ENCODE assay signal across 1 cellular context in the genomic region with DNA sequence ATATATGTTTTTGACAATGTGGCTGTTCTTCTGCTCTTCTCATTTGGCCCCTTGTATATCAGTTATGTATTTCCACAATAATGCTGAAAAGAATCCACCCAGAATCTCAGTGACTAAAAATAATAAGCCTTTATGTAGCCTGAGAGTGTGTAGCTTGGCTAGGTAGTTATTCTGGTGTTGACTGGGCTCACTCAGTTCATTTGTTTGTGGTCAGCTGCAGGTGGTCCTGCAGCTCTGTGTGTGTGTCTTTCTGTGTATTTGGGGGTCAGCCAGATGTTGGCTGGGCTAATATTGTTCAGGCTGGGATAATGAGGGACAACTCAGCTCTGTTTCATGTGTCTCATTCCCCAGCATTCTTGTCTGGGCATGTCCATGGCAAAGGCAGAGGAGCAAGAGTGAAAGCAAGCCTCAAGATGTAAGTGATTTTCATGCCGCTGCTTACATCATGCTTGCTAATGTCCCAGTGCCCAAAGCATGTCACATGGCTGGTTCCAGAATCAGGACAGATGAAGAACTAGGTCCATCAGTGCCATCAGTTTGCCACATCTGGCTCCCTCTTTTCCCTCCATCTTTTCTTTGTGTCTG.
TF ChIP-seq lines count a peak whose summit lies in the region.

No MANE protein-coding gene starts in this region.

TF ChIP-seq in H1, 55 proteins besides CTCF, POLR2A, EP300 and RAD21 (continued from another document):
- TF ChIP-seq, protein P1, sequence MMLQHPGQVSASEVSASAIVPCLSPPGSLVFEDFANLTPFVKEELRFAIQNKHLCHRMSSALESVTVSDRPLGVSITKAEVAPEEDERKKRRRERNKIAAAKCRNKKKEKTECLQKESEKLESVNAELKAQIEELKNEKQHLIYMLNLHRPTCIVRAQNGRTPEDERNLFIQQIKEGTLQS (IDR thresholded peaks at IDR 0.05; ENCODE audit: insufficient read depth, low read depth, low read length), result no peak
- TF ChIP-seq SP2 (IDR thresholded peaks at IDR 0.05; ENCODE audit: low read length), result no peak
- no peak for TF ChIP-seq MAFK (IDR thresholded peaks at IDR 0.05; ENCODE audit: low read depth, low read length)
- TF ChIP-seq RBBP5 (IDR thresholded peaks at IDR 0.05; ENCODE audit: borderline replicate concordance, low read depth, low read length), result no peak
- TF ChIP-seq SRF (IDR thresholded peaks at IDR 0.05; ENCODE audit: low read depth, low read length), result no peak
- no peak for TF ChIP-seq ZNF274 (IDR thresholded peaks at IDR 0.05; ENCODE audit: borderline replicate concordance, extremely low read depth, low read length)
- TF ChIP-seq TEAD4 (IDR thresholded peaks at IDR 0.05; ENCODE audit: low read depth, low read length), result no peak
- TF ChIP-seq, protein P2, sequence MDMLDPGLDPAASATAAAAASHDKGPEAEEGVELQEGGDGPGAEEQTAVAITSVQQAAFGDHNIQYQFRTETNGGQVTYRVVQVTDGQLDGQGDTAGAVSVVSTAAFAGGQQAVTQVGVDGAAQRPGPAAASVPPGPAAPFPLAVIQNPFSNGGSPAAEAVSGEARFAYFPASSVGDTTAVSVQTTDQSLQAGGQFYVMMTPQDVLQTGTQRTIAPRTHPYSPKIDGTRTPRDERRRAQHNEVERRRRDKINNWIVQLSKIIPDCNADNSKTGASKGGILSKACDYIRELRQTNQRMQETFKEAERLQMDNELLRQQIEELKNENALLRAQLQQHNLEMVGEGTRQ (IDR thresholded peaks at IDR 0.05; ENCODE audit: low read length), result no peak
- no peak for TF ChIP-seq KDM4A (IDR thresholded peaks at IDR 0.05; ENCODE audit: low read depth, low read length, severe bottlenecking)
- no peak for TF ChIP-seq CBX5 (IDR thresholded peaks at IDR 0.05; ENCODE audit: low read depth, low read length)
- TF ChIP-seq GTF2F1 (IDR thresholded peaks at IDR 0.05; ENCODE audit: borderline replicate concordance, low read depth, low read length), result no peak
- no peak for TF ChIP-seq BCL11A (IDR thresholded peaks at IDR 0.05; ENCODE audit: low read depth in 2 of 2, low read length in 2 of 2)
- no peak for TF ChIP-seq JUN (IDR thresholded peaks at IDR 0.05; ENCODE audit: low read depth, low read length)
- no peak for TF ChIP-seq RFX5 (IDR thresholded peaks at IDR 0.05; ENCODE audit: borderline replicate concordance, low read depth, low read length)
- TF ChIP-seq NANOG (IDR thresholded peaks at IDR 0.05; ENCODE audit: insufficient read depth, low read depth, low read length, poor library complexity, severe bottlenecking), result no peak
